Comparison of ENCODE assay signal across 21 cellular contexts in genomic region chr5:62288118-62288517, GRCh38. TPM values are rescaled to one million over a fixed set of nuclear protein-coding genes. Genes with fewer than 3 reads are reported as not detected.
DNase-seq lines count a peak whose midpoint lies in the region; ATAC-seq and TF ChIP-seq lines count a peak whose summit lies in the region.
"Had no signal": no experiment of that assay in that cellular context is flagged by ENCODE, and none has a peak within 500 bp of the region (broad histone marks: within the 10 kb centered on the region; RNA-seq: fewer than 3 reads in every experiment).

No MANE protein-coding gene starts in this region.

- peaks cover 4 to 12% of the 10 kb centered on the region in 2 donors for H3K9me3 Mint-ChIP-seq in activated T-cell treated with anti-CD3 and anti-CD28 coated beads, Interleukin-2, amount 50 U/mL, for 72 hours
- peaks cover 25% of the 10 kb centered on the region for H3K9me3 Mint-ChIP-seq in activated CD8-positive, alpha-beta T cell treated with anti-CD3 and anti-CD28 coated beads for 36 hours
- H3K9me3 Mint-ChIP-seq in activated T-helper 2 cell treated with anti-CD3 and anti-CD28 coated beads, Interferon-gamma antibody, Interleukin-2, Interleukin-4, amounts not matched to agents 10 μg/mL and 5 μg/mL and 100 μg/mL, durations not matched to agents 14 hours and 24 hours and 36 hours = peaks cover 48% of the 10 kb centered on the region
- H3K9me3 Mint-ChIP-seq in stimulated activated effector memory CD8-positive, alpha-beta T cell treated with anti-CD3 and anti-CD28 coated beads, Interleukin-12 subunit alpha, Interleukin-12 subunit beta, amount 100 ng/mL, for 72 hours = peaks cover 8% of the 10 kb centered on the region
- H3K9me3 Mint-ChIP-seq: CD4-positive, alpha-beta T cell had no signal

- intact Hi-C loops in activated CD8-positive, alpha-beta T cell treated with anti-CD3 and anti-CD28 coated beads for 36 hours (cut with micrococcal nuclease) = loop anchor here (10.0 kb wide), 1 partner anchor 53 kb away; no protein-coding TSS in a partner anchor
- intact Hi-C loops in activated T-helper 2 cell treated with anti-CD3 and anti-CD28 coated beads, Interferon-gamma antibody, Interleukin-2, Interleukin-4, amounts not matched to agents 10 μg/mL and 5 μg/mL and 100 μg/mL, durations not matched to agents 14 hours and 24 hours and 36 hours (cut with micrococcal nuclease) = loop anchor here (5.0 kb wide), 1 partner anchor 114 kb away; the partner anchor contains the start of gene DIMT1

- H3K4me1 Mint-ChIP-seq in activated T-cell treated with anti-CD3 and anti-CD28 coated beads, Interleukin-2, amount 50 U/mL, for 72 hours (ENCODE audit: low read depth) = peaks cover 91% of the 10 kb centered on the region
- H3K4me1 Mint-ChIP-seq in activated CD8-positive, alpha-beta T cell treated with anti-CD3 and anti-CD28 coated beads for 36 hours (ENCODE audit: low read depth) = peaks cover 87% of the 10 kb centered on the region
- peaks cover 84% of the 10 kb centered on the region for H3K4me1 Mint-ChIP-seq in activated T-helper 2 cell treated with anti-CD3 and anti-CD28 coated beads, Interferon-gamma antibody, Interleukin-2, Interleukin-4, amounts not matched to agents 10 μg/mL and 5 μg/mL and 100 μg/mL, durations not matched to agents 14 hours and 24 hours and 36 hours (ENCODE audit: low read depth)
- peaks cover 85% of the 10 kb centered on the region for H3K4me1 Mint-ChIP-seq in stimulated activated effector memory CD8-positive, alpha-beta T cell treated with anti-CD3 and anti-CD28 coated beads, Interleukin-12 subunit alpha, Interleukin-12 subunit beta, amount 100 ng/mL, for 72 hours
- H3K4me1 Mint-ChIP-seq: GM23338, H9 had no signal

- H3K4me3 Mint-ChIP-seq in activated T-cell treated with anti-CD3 and anti-CD28 coated beads, Interleukin-2, amount 50 U/mL, for 72 hours = peak overlapping the region in 1 of 2 donors; percentile 64
- H3K4me3 Mint-ChIP-seq in activated CD8-positive, alpha-beta T cell treated with anti-CD3 and anti-CD28 coated beads for 36 hours = no peak overlapping the region
- H3K4me3 Mint-ChIP-seq in activated T-helper 2 cell treated with anti-CD3 and anti-CD28 coated beads, Interferon-gamma antibody, Interleukin-2, Interleukin-4, amounts not matched to agents 10 μg/mL and 5 μg/mL and 100 μg/mL, durations not matched to agents 14 hours and 24 hours and 36 hours (ENCODE audit: low read depth) = no peak overlapping the region
- H3K4me3 Mint-ChIP-seq in stimulated activated effector memory CD8-positive, alpha-beta T cell treated with anti-CD3 and anti-CD28 coated beads, Interleukin-12 subunit alpha, Interleukin-12 subunit beta, amount 100 ng/mL, for 72 hours = peak overlapping the region; percentile 62
- H3K4me3 Mint-ChIP-seq: CD4-positive, alpha-beta T cell; GM23338; H9 had no signal

- H3K27me3 Mint-ChIP-seq in activated T-cell treated with anti-CD3 and anti-CD28 coated beads, Interleukin-2, amount 50 U/mL, for 72 hours (ENCODE audit: low read depth) = no peaks in the 10 kb centered on the region
- H3K27me3 Mint-ChIP-seq in activated CD8-positive, alpha-beta T cell treated with anti-CD3 and anti-CD28 coated beads for 36 hours = no peaks in the 10 kb centered on the region
- no peaks in the 10 kb centered on the region for H3K27me3 Mint-ChIP-seq in activated T-helper 2 cell treated with anti-CD3 and anti-CD28 coated beads, Interferon-gamma antibody, Interleukin-2, Interleukin-4, amounts not matched to agents 10 μg/mL and 5 μg/mL and 100 μg/mL, durations not matched to agents 14 hours and 24 hours and 36 hours (ENCODE audit: low read depth)
- H3K27me3 Mint-ChIP-seq: CD4-positive, alpha-beta T cell had no signal

- ATAC-seq in activated T-cell treated with anti-CD3 and anti-CD28 coated beads, Interleukin-2, amount 50 U/mL, for 72 hours (replicated peaks in 1 of 2) = no peak
- no peak for ATAC-seq in activated CD8-positive, alpha-beta T cell treated with anti-CD3 and anti-CD28 coated beads for 36 hours
- no peak for ATAC-seq in stimulated activated effector memory CD8-positive, alpha-beta T cell treated with anti-CD3 and anti-CD28 coated beads, Interleukin-12 subunit alpha, Interleukin-12 subunit beta, amount 100 ng/mL, for 72 hours
- ATAC-seq in GM21717 (IDR thresholded peaks at IDR 0.05; ENCODE audit: unreplicated experiment) = no peak
- ATAC-seq: A549, GM23338, Right ventricle myocardium inferior had no signal

- H3K36me3 Mint-ChIP-seq in activated T-cell treated with anti-CD3 and anti-CD28 coated beads, Interleukin-2, amount 50 U/mL, for 72 hours (ENCODE audit: insufficient read depth in 2 of 2) = peaks cover 14 to 44% of the 10 kb centered on the region in 2 donors
- peaks cover 53% of the 10 kb centered on the region for H3K36me3 Mint-ChIP-seq in activated CD8-positive, alpha-beta T cell treated with anti-CD3 and anti-CD28 coated beads for 36 hours (ENCODE audit: low read depth)
- peaks cover 71% of the 10 kb centered on the region for H3K36me3 Mint-ChIP-seq in activated T-helper 2 cell treated with anti-CD3 and anti-CD28 coated beads, Interferon-gamma antibody, Interleukin-2, Interleukin-4, amounts not matched to agents 10 μg/mL and 5 μg/mL and 100 μg/mL, durations not matched to agents 14 hours and 24 hours and 36 hours (ENCODE audit: low read depth)
- H3K36me3 Mint-ChIP-seq in stimulated activated effector memory CD8-positive, alpha-beta T cell treated with anti-CD3 and anti-CD28 coated beads, Interleukin-12 subunit alpha, Interleukin-12 subunit beta, amount 100 ng/mL, for 72 hours = peaks cover 28% of the 10 kb centered on the region

- no peak for DNase-seq in activated T-cell treated with anti-CD3 and anti-CD28 coated beads, Interleukin-2, amount 50 U/mL, for 72 hours
- DNase-seq in activated T-cell treated with anti-CD3 and anti-CD28 coated beads, Interleukin-2, amount 50 U/mL, for 48 hours = no peak
- no peak for DNase-seq in activated CD8-positive, alpha-beta T cell treated with anti-CD3 and anti-CD28 coated beads for 36 hours
- no peak for DNase-seq in activated T-helper 2 cell treated with anti-CD3 and anti-CD28 coated beads, Interferon-gamma antibody, Interleukin-2, Interleukin-4, amounts not matched to agents 10 μg/mL and 5 μg/mL and 100 μg/mL, durations not matched to agents 14 hours and 24 hours and 36 hours (ENCODE audit: low spot score)
- no peak for DNase-seq in stimulated activated effector memory CD8-positive, alpha-beta T cell treated with anti-CD3 and anti-CD28 coated beads, Interleukin-12 subunit alpha, Interleukin-12 subunit beta, amount 100 ng/mL, for 72 hours (ENCODE audit: low spot score in 2 of 2)
- DNase-seq in DMS153 treated with DMSO at 0.1 percent for 48 hours (lab: John Stamatoyannopoulos, UW; ENCODE audit: unreplicated experiment) = no peak
- DNase-seq: AML-193; CD4-positive, alpha-beta T cell; DMS53; H9; KBM-7; MV-4-11; NCI-H1105; NCI-H146; NCI-H1930; NCI-H526 treated with DMSO at 0.1 percent for 48 hours; PC-9 had no signal

- H3K27ac Mint-ChIP-seq in activated T-cell treated with anti-CD3 and anti-CD28 coated beads, Interleukin-2, amount 50 U/mL, for 72 hours = peak overlapping the region; percentile 94
- H3K27ac Mint-ChIP-seq in activated CD8-positive, alpha-beta T cell treated with anti-CD3 and anti-CD28 coated beads for 36 hours = peak overlapping the region; percentile 95
- peak overlapping the region; percentile 93 for H3K27ac Mint-ChIP-seq in activated T-helper 2 cell treated with anti-CD3 and anti-CD28 coated beads, Interferon-gamma antibody, Interleukin-2, Interleukin-4, amounts not matched to agents 10 μg/mL and 5 μg/mL and 100 μg/mL, durations not matched to agents 14 hours and 24 hours and 36 hours
- H3K27ac Mint-ChIP-seq in stimulated activated effector memory CD8-positive, alpha-beta T cell treated with anti-CD3 and anti-CD28 coated beads, Interleukin-12 subunit alpha, Interleukin-12 subunit beta, amount 100 ng/mL, for 72 hours = peak overlapping the region; percentile 95
- H3K27ac Mint-ChIP-seq: CD4-positive, alpha-beta T cell; GM23338; H9 had no signal

- TF ChIP-seq CTCF in activated CD8-positive, alpha-beta T cell treated with anti-CD3 and anti-CD28 coated beads for 36 hours (IDR thresholded peaks at IDR 0.05) = no peak

- CTCF ChIA-PET in activated CD8-positive, alpha-beta T cell treated with anti-CD3 and anti-CD28 coated beads for 36 hours (lab: Charles Lee) = interaction anchor here (0.6 to 1.9 kb wide), 9 partner anchors 10 to 64 kb away, joined by 3 to 10 read pairs (median 4); partner anchors contain the start of gene KIF2A

- POLR2A ChIA-PET in activated CD8-positive, alpha-beta T cell treated with anti-CD3 and anti-CD28 coated beads for 36 hours (lab: Charles Lee) = interaction anchor here (0.7 to 3.5 kb wide), 8 partner anchors 9 to 116 kb away, joined by 3 to 19 read pairs (median 6); partner anchors contain the start of genes DIMT1 and KIF2A

RNA-seq across cellular contexts. Expression of gene KIF2A, which starts 17.9 kb away (rescaled TPM):
- 100 to 1,000 TPM; 158 to 193 TPM for total RNA-seq in activated T-cell treated with anti-CD3 and anti-CD28 coated beads, Interleukin-2, amount 50 U/mL, for 72 hours
- 100 to 1,000 TPM; 251 to 257 TPM for total RNA-seq in activated CD8-positive, alpha-beta T cell treated with anti-CD3 and anti-CD28 coated beads for 36 hours
- total RNA-seq in activated T-helper 2 cell treated with anti-CD3 and anti-CD28 coated beads, Interferon-gamma antibody, Interleukin-2, Interleukin-4, amounts not matched to agents 10 μg/mL and 5 μg/mL and 100 μg/mL, durations not matched to agents 14 hours and 24 hours and 36 hours = 285 and 294 TPM in 2 replicates
